ENCODE assay signal across 19 cellular contexts in the genomic region with DNA sequence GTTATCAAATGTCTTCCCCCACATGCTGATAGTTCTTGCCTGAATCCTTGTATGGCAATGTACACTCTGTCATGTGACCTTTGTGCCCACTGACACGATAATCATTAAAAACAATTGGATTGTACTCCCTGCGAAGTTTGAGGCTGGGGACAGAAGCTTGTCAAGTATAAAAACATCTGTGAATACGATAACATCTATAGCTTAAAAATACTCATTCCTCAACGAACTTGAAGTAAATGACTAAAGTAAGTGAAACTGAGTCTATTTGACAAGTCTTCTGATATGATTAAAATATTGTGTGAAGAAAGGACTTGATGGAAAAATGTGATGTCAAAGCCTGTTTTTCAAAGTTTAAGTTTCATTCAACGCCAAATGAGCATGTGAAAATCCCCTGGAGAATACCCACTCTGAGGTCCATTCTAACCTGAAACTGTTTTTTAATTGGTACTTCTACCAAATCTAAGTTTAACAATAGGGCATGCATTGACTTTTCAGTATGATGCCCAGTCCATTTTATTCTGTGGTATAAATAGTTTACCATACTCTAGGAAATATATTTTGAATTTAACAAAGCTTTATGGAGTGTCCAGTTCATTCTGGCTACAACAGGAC.
"Had no signal": no experiment of that assay in that cellular context is flagged by ENCODE, and none has a peak within 500 bp of the region (broad histone marks: within the 10 kb centered on the region; RNA-seq: fewer than 3 reads in every experiment).

No MANE protein-coding gene starts in this region.

- DNase-seq: activated gamma-delta T cell treated with Interleukin-2 at 50 U/mL for 16 hours; amygdala; cortex of kidney; effector CD8-positive, alpha-beta T cell; gastrocnemius medialis; islet precursor cell; mucosa of descending colon; naive thymus-derived CD8-positive, alpha-beta T cell; retina; SIG-M5; stimulated activated naive CD4-positive, alpha-beta T cell; SW 1271; T-helper 9 cell; upper lobe of left lung had no signal

- H3K27ac Mint-ChIP-seq: brain; naive thymus-derived CD8-positive, alpha-beta T cell had no signal

- H3K4me3 ChIP-seq: gastrocnemius medialis, mucosa of descending colon, upper lobe of left lung had no signal

- H3K27me3 ChIP-seq: gastrocnemius medialis, neutrophil, upper lobe of left lung had no signal

- H3K36me3 Mint-ChIP-seq: brain; naive thymus-derived CD8-positive, alpha-beta T cell had no signal

- H3K27me3 Mint-ChIP-seq: brain had no signal

- H3K9me3 Mint-ChIP-seq: brain; central memory CD8-positive, alpha-beta T cell; naive thymus-derived CD8-positive, alpha-beta T cell had no signal

- H3K36me3 ChIP-seq: gastrocnemius medialis, neutrophil, upper lobe of left lung had no signal

- H3K27ac ChIP-seq: gastrocnemius medialis, neutrophil, upper lobe of left lung, VCaP had no signal

- H3K4me1 Mint-ChIP-seq: central memory CD8-positive, alpha-beta T cell; naive thymus-derived CD8-positive, alpha-beta T cell had no signal

- H3K9me3 ChIP-seq: gastrocnemius medialis, mucosa of descending colon, neutrophil, upper lobe of left lung had no signal

- H3K4me3 Mint-ChIP-seq: brain; central memory CD8-positive, alpha-beta T cell; naive thymus-derived CD8-positive, alpha-beta T cell had no signal

- ATAC-seq: gastrocnemius medialis; left lobe of liver; mucosa of descending colon; naive thymus-derived CD8-positive, alpha-beta T cell had no signal

- H3K4me1 ChIP-seq: gastrocnemius medialis, upper lobe of left lung had no signal
